In the genomic region with DNA sequence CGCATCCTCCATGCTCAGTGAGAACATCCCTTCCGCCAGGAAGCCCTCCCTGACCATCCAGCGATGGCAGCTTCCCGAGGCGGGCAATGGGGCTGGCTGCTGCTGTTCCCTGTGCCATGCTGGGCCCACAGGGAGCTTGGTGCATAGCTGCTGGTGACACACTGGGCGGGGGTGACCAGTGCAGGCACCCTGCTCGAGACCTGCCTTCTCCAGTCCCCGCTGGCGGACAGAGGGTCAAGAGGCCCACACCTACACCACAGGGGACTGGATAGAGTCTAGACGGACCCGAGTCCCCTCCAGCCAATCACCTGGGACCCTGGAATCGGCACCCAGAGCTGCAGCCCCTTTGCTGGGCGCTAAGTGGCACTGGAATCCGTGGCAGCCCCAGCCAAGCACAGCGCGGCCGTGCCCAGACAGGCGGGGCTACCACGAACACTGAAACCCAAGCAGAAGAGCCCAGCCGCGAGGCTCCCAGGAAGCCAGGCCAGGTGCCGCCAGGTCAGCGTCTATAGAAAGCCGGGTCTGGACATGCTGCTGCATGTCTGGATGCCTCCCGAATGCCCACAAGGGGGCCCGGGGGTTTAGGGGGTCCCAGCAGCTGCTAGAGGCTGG, we compare ENCODE assay signal across 1 cellular context.
TF ChIP-seq lines count a peak whose summit lies in the region.

No MANE protein-coding gene starts in this region.

TF ChIP-seq in H1, 55 proteins besides CTCF, POLR2A, EP300 and RAD21:
- TF ChIP-seq, protein P1, sequence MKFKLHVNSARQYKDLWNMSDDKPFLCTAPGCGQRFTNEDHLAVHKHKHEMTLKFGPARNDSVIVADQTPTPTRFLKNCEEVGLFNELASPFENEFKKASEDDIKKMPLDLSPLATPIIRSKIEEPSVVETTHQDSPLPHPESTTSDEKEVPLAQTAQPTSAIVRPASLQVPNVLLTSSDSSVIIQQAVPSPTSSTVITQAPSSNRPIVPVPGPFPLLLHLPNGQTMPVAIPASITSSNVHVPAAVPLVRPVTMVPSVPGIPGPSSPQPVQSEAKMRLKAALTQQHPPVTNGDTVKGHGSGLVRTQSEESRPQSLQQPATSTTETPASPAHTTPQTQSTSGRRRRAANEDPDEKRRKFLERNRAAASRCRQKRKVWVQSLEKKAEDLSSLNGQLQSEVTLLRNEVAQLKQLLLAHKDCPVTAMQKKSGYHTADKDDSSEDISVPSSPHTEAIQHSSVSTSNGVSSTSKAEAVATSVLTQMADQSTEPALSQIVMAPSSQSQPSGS (IDR thresholded peaks at IDR 0.05; ENCODE audit: low read length) = no peak
- TF ChIP-seq JUN (IDR thresholded peaks at IDR 0.05; ENCODE audit: low read depth, low read length) (no peak), SIN3A (conservative IDR thresholded peaks at IDR 0.05 in 1 of 2, IDR thresholded peaks at IDR 0.05 in 1 of 2; ENCODE audit: low read depth in 1 of 2, low read length in 2 of 2) (no peak), RXRA (IDR thresholded peaks at IDR 0.05; ENCODE audit: insufficient read depth, low read depth, low read length) (no peak), CHD1 (IDR thresholded peaks at IDR 0.05; ENCODE audit: low read depth, low read length) (no peak), BRCA1 (IDR thresholded peaks at IDR 0.05; ENCODE audit: low read depth, low read length) (no peak), POU5F1 (IDR thresholded peaks at IDR 0.05; ENCODE audit: low read depth, low read length) (no peak)
